9 cellular contexts compared by ENCODE assay signal in genomic region chr9:89814340-89815040, GRCh38.
DNase-seq lines count a peak whose midpoint lies in the region; ATAC-seq, FAIRE-seq and TF ChIP-seq lines count a peak whose summit lies in the region.
"Had no signal": no experiment of that assay in that cellular context is flagged by ENCODE, and none has a peak within 500 bp of the region (broad histone marks: within the 10 kb centered on the region; RNA-seq: fewer than 3 reads in every experiment).

No MANE protein-coding gene starts in this region.

- H3K4me3 ChIP-seq in A549 (no peak overlapping the region), stomach (no peak overlapping the region)
- H3K4me3 ChIP-seq: SK-N-MC had no signal

- H3K27me3 ChIP-seq in stomach: peaks cover 0 to 17% (median 0%) of the 10 kb centered on the region in 3 donors

- no peak for TF ChIP-seq RAD21 in A549 (conservative IDR thresholded peaks at IDR 0.05 in 1 of 2, IDR thresholded peaks at IDR 0.05 in 1 of 2)

- no peaks in the 10 kb centered on the region for H3K36me3 ChIP-seq in stomach

- H3K9me3 ChIP-seq in A549 (no peaks in the 10 kb centered on the region), stomach (no peaks in the 10 kb centered on the region)

- TF ChIP-seq EP300 in A549 (IDR thresholded peaks at IDR 0.05) (no peak), stomach (IDR thresholded peaks at IDR 0.05) (no peak)

- H3K27ac ChIP-seq in A549 (no peak overlapping the region), stomach (no peak overlapping the region)
- H3K27ac ChIP-seq: SK-N-MC had no signal

- intact Hi-C loops in stomach (cut with DNase I; ENCODE audit: low total_unique reads): no loop called here

- 49% methylated on average over 9 of the region's 9 CpGs for WGBS in A549 (ENCODE audit: missing lambda C conversion rate)
- WGBS in stomach, 5 donors: 51 to 69% (median 61%) methylated on average over 9 of the region's 9 CpGs

- TF ChIP-seq CTCF in A549 (IDR thresholded peaks at IDR 0.05) (no peak), GM20000 (IDR thresholded peaks at IDR 0.05; ENCODE audit: extremely low read depth, missing control alignments) (no peak), stomach (IDR thresholded peaks at IDR 0.05) (no peak)

- no peak overlapping the region for H3K4me2 ChIP-seq in A549

- POLR2A ChIA-PET in A549 (lab: Yijun Ruan, JAX): no interaction called here

- CTCF ChIA-PET in A549 (lab: Yijun Ruan, JAX): no interaction called here

- no peak for DNase-seq in A549 (ENCODE audit: low read depth in 1 of 2, low spot score in 1 of 2)
- DNase-seq in GM20000 (ENCODE audit: low spot score): peak; percentile 25
- DNase-seq in SK-N-DZ (ENCODE audit: low spot score): peak; percentile 47
- DNase-seq in islet precursor cell: peak; percentile 70
- no peak for DNase-seq in HCEC 1CT
- no peak for DNase-seq in stomach
- no peak for DNase-seq in activated CD4-positive, CD25-positive, alpha-beta regulatory T cell (lab: John Stamatoyannopoulos, UW)

- no peak for FAIRE-seq in A549 (lab: Jason Lieb, UNC)

- H3K4me1 ChIP-seq in A549 (no peaks in the 10 kb centered on the region), stomach (peaks cover 0 to 7% (median 3%) of the 10 kb centered on the region in 4 donors)

- ATAC-seq in A549: peak; percentile 42 to 64; a peak in 3 of 6 replicates
- ATAC-seq in HG03460 (IDR thresholded peaks at IDR 0.05; ENCODE audit: unreplicated experiment): no peak

- TF ChIP-seq POLR2A in A549 (IDR thresholded peaks at IDR 0.05; ENCODE audit: low read length) (no peak), stomach (IDR thresholded peaks at IDR 0.05) (no peak)

TF ChIP-seq in A549, 52 proteins besides CTCF, POLR2A, EP300 and RAD21:
- TF ChIP-seq SREBF2 (IDR thresholded peaks at IDR 0.05) (no peak), HOXB13 (CRISPR knock-in tag; IDR thresholded peaks at IDR 0.05; ENCODE audit: low read depth) (no peak), KDM5A (IDR thresholded peaks at IDR 0.05) (no peak), JUNB (IDR thresholded peaks at IDR 0.05) (no peak), RFX5 (IDR thresholded peaks at IDR 0.05) (no peak), ZFP36 (IDR thresholded peaks at IDR 0.05; ENCODE audit: borderline replicate concordance, partially characterized antibody) (no peak), CHD4 (IDR thresholded peaks at IDR 0.05; ENCODE audit: borderline replicate concordance) (no peak), BHLHE40 (IDR thresholded peaks at IDR 0.05; ENCODE audit: low read depth, low read length) (no peak), CBX8 (IDR thresholded peaks at IDR 0.05) (no peak), FOXS1 (CRISPR knock-in tag; IDR thresholded peaks at IDR 0.05) (no peak), TFCP2L1 (CRISPR knock-in tag; IDR thresholded peaks at IDR 0.05) (no peak), ESRRA (IDR thresholded peaks at IDR 0.05; ENCODE audit: borderline replicate concordance, low read length) (no peak)
- TF ChIP-seq, protein P1, sequence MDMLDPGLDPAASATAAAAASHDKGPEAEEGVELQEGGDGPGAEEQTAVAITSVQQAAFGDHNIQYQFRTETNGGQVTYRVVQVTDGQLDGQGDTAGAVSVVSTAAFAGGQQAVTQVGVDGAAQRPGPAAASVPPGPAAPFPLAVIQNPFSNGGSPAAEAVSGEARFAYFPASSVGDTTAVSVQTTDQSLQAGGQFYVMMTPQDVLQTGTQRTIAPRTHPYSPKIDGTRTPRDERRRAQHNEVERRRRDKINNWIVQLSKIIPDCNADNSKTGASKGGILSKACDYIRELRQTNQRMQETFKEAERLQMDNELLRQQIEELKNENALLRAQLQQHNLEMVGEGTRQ (IDR thresholded peaks at IDR 0.05): no peak
- TF ChIP-seq, protein P2, sequence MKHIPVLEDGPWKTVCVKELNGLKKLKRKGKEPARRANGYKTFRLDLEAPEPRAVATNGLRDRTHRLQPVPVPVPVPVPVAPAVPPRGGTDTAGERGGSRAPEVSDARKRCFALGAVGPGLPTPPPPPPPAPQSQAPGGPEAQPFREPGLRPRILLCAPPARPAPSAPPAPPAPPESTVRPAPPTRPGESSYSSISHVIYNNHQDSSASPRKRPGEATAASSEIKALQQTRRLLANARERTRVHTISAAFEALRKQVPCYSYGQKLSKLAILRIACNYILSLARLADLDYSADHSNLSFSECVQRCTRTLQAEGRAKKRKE (CRISPR knock-in tag; IDR thresholded peaks at IDR 0.05; ENCODE audit: low read depth): no peak
- TF ChIP-seq, protein P3, sequence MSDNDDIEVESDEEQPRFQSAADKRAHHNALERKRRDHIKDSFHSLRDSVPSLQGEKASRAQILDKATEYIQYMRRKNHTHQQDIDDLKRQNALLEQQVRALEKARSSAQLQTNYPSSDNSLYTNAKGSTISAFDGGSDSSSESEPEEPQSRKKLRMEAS (IDR thresholded peaks at IDR 0.05): no peak

Comparison
In these comparisons a context has a peak if more than half of its experiments do, and no peak if none do; other contexts are left out.
1. DNase-seq: peak in GM20000 (single experiment), SK-N-DZ (single experiment) and islet precursor cell (single experiment); none in A549 (0 of 2), HCEC 1CT (single experiment), stomach (single experiment) and activated CD4-positive, CD25-positive, alpha-beta regulatory T cell (0 of 4).